Comparison of ENCODE assay signal across 28 cellular contexts in the genomic region with DNA sequence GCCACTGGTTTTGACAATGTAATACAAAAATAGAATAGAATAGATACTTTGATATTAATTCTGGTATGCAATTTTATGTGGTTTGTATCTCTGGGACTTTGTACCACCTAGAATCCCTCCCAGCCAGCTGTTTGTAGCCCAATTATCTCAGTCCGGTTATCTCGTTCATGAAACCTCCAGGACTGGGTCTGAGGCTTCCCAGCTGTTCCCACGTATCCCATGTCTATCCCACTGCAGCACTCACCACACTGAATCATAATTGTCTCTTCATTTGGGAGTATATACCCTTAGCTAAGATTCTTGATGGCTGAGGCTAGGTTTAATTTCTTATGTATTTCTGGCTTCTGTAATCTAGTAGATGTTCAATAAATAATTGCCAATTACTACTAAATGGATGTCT.
"Had no signal": no experiment of that assay in that cellular context is flagged by ENCODE, and none has a peak within 500 bp of the region (broad histone marks: within the 10 kb centered on the region; RNA-seq: fewer than 3 reads in every experiment).

No MANE protein-coding gene starts in this region.

- H3K4me3 ChIP-seq: adrenal gland, ascending aorta, breast epithelium, cardiac muscle cell, esophagus squamous epithelium, heart left ventricle had no signal

- H3K27me3 ChIP-seq: adrenal gland, ascending aorta, breast epithelium, cardiac muscle cell, esophagus squamous epithelium, heart left ventricle had no signal

- ATAC-seq: activated CD4-positive, alpha-beta T cell treated with anti-CD3 and anti-CD28 coated beads for 36 hours; activated CD8-positive, alpha-beta memory T cell treated with anti-CD3 and anti-CD28 coated beads, Interleukin-2, amount 10 ng/mL, durations not matched to agents 7 days and 5 days; activated CD8-positive, alpha-beta T cell treated with anti-CD3 and anti-CD28 coated beads, Interleukin-2, amount 10 ng/mL, durations not matched to agents 7 days and 5 days; activated naive CD8-positive, alpha-beta T cell treated with anti-CD3 and anti-CD28 coated beads, Interleukin-2, amount 50 U/mL, for 24 hours; heart left ventricle had no signal

- H3K36me3 ChIP-seq: adrenal gland, ascending aorta, breast epithelium, cardiac muscle cell, esophagus squamous epithelium, heart left ventricle had no signal

- H3K9me3 ChIP-seq: adrenal gland, ascending aorta, breast epithelium, esophagus squamous epithelium, heart left ventricle had no signal

- H3K27ac ChIP-seq: adrenal gland, ascending aorta, breast epithelium, cardiac muscle cell, epithelial cell of prostate, esophagus squamous epithelium, heart left ventricle had no signal

- DNase-seq: activated CD4-positive, alpha-beta memory T cell treated with anti-CD3 and anti-CD28 coated beads for 36 hours; activated CD4-positive, alpha-beta T cell treated with anti-CD3 and anti-CD28 coated beads for 36 hours; activated CD4-positive, alpha-beta T cell treated with anti-CD3 and anti-CD28 coated beads, Interleukin-2, amount 10 ng/mL, durations not matched to agents 24 days and 14 days; activated CD4-positive, CD25-positive, alpha-beta regulatory T cell; activated CD4-positive, CD25-positive, alpha-beta regulatory T cell treated with anti-CD3 and anti-CD28 coated beads, Interleukin-2, amount 50 U/mL, for 72 hours; activated CD8-positive, alpha-beta memory T cell treated with anti-CD3 and anti-CD28 coated beads, Interleukin-2, amount 10 ng/mL, durations not matched to agents 7 days and 5 days; activated CD8-positive, alpha-beta memory T cell treated with anti-CD3 and anti-CD28 coated beads, Interleukin-2, amount 50 U/mL, for 4 hours; activated CD8-positive, alpha-beta T cell treated with anti-CD3 and anti-CD28 coated beads, Interleukin-2, amount 10 ng/mL, durations not matched to agents 7 days and 5 days; activated effector memory CD4-positive, alpha-beta T cell treated with anti-CD3 and anti-CD28 coated beads, Interleukin-2, amount 50 U/mL, for 16 hours; activated naive CD4-positive, alpha-beta T cell treated with anti-CD3 and anti-CD28 coated beads for 36 hours; activated naive CD8-positive, alpha-beta T cell treated with anti-CD3 and anti-CD28 coated beads for 36 hours; activated naive CD8-positive, alpha-beta T cell treated with anti-CD3 and anti-CD28 coated beads, Interleukin-2, amount 50 U/mL, for 24 hours; activated T-cell treated with anti-CD3 and anti-CD28 coated beads, Interleukin-2, amount 50 U/mL, for 1 hour; activated T-cell treated with anti-CD3 and anti-CD28 coated beads, Interleukin-2, amount 50 U/mL, for 48 hours; adrenal gland; central memory CD4-positive, alpha-beta T cell; cortex of kidney; dermis blood vessel endothelial cell; effector CD4-positive, alpha-beta T cell; esophagus squamous epithelium; foreskin fibroblast; glutamatergic neuron; heart left ventricle; T-helper 2 cell had no signal

- H3K4me1 ChIP-seq: adrenal gland, ascending aorta, breast epithelium, esophagus squamous epithelium, heart left ventricle had no signal
